ENCODE assay signal across 9 cellular contexts in genomic region chr3:157499342-157499963, GRCh38. TPM values are rescaled to one million over a fixed set of nuclear protein-coding genes. Genes with fewer than 3 reads are reported as not detected.
DNase-seq lines count a peak whose midpoint lies in the region; FAIRE-seq and TF ChIP-seq lines count a peak whose summit lies in the region.
"Had no signal": no experiment of that assay in that cellular context is flagged by ENCODE, and none has a peak within 500 bp of the region (broad histone marks: within the 10 kb centered on the region; RNA-seq: fewer than 3 reads in every experiment).

No MANE protein-coding gene starts in this region.

- H3K27me3 ChIP-seq in mucosa of stomach (ENCODE audit: control insufficient read depth, insufficient read depth, low read length) (peaks cover 8% of the 10 kb centered on the region), BE2C (no peaks in the 10 kb centered on the region; the same call in 1 of the 2 replicates)

- POLR2A ChIA-PET in AG04449 (lab: Yijun Ruan, JAX), result no interaction called here

- peaks cover 11% of the 10 kb centered on the region for H3K4me1 ChIP-seq in mucosa of stomach (ENCODE audit: control insufficient read depth, insufficient read depth, low read length)
- no peaks in the 10 kb centered on the region for H3K4me1 ChIP-seq in BE2C

- no peak for TF ChIP-seq POLR2A in GM12892 (IDR thresholded peaks at IDR 0.05; ENCODE audit: low read depth, low read length)

- TF ChIP-seq CTCF in AG04449 (IDR thresholded peaks at IDR 0.05; ENCODE audit: insufficient read depth, low read length, missing control alignments), result no peak
- TF ChIP-seq CTCF in epithelial cell of esophagus (IDR thresholded peaks at IDR 0.05; ENCODE audit: insufficient read depth, low read depth, low read length, missing control alignments), result peak; percentile 29
- no peak for TF ChIP-seq CTCF in BE2C (IDR thresholded peaks at IDR 0.05; ENCODE audit: low read depth, low read length)

- peak overlapping the region; percentile 44 for H3K4me3 ChIP-seq in AG04449 (ENCODE audit: low read depth, low read length)
- H3K4me3 ChIP-seq in epithelial cell of esophagus (ENCODE audit: low read length), result peak overlapping the region; percentile 24
- peak overlapping the region; percentile 9 for H3K4me3 ChIP-seq in mucosa of stomach (ENCODE audit: low read length)
- H3K4me3 ChIP-seq in BE2C (ENCODE audit: low read depth, low read length), result no peak overlapping the region

- no peaks in the 10 kb centered on the region for H3K36me3 ChIP-seq in mucosa of stomach (ENCODE audit: control insufficient read depth, insufficient read depth, low read length)
- no peaks in the 10 kb centered on the region for H3K36me3 ChIP-seq in BE2C

- CTCF ChIA-PET in AG04449 (lab: Yijun Ruan, JAX), result interaction anchor here (1.1 to 10.9 kb wide), 8 partner anchors 8 to 361 kb away, joined by 3 to 172 read pairs (median 4); no protein-coding TSS in a partner anchor

- no peak for FAIRE-seq in GM12892 (lab: Jason Lieb, UNC)

- no peak overlapping the region for H3K9ac ChIP-seq in mucosa of stomach (ENCODE audit: low read length)

- DNase-seq in AG04449 (ENCODE audit: low read depth, low spot score) (no peak), NAMALWA (ENCODE audit: low spot score) (peak; percentile 11), epithelial cell of esophagus (ENCODE audit: low read depth) (peak; percentile 61), GM12892 (ENCODE audit: insufficient read length) (no peak), BE2C (no peak), NCI-H1105 treated with DMSO at 0.1 percent for 48 hours (lab: John Stamatoyannopoulos, UW) (no peak), NCI-H345 treated with DMSO at 0.1 percent for 48 hours (lab: John Stamatoyannopoulos, UW; ENCODE audit: unreplicated experiment) (no peak)
- DNase-seq: activated CD4-positive, CD25-positive, alpha-beta regulatory T cell treated with anti-CD3 and anti-CD28 coated beads, Interleukin-2, amount 50 U/mL, for 72 hours had no signal

- H3K9me3 ChIP-seq in mucosa of stomach (ENCODE audit: control insufficient read depth, low read length) (no peaks in the 10 kb centered on the region), BE2C (no peaks in the 10 kb centered on the region)

RNA-seq across cellular contexts. Expression of gene VEPH1, which starts 3.8 kb away (rescaled TPM):
- polyA plus RNA-seq in GM12892 (2012; ENCODE audit: missing spikeins), result not detected
- not detected for polyA plus RNA-seq in BE2C (2012; ENCODE audit: insufficient read depth, insufficient read length, low read depth)

Comparison
In these comparisons a context has a peak if more than half of its experiments do, and no peak if none do; other contexts are left out.
1. DNase-seq: peak in NAMALWA (single experiment) and epithelial cell of esophagus (single experiment); none in AG04449 (single experiment), GM12892 (single experiment), BE2C (single experiment), NCI-H1105 treated with DMSO at 0.1 percent for 48 hours (single experiment) and NCI-H345 treated with DMSO at 0.1 percent for 48 hours (single experiment).